ENCODE assay signal across 8 cellular contexts in genomic region chr2:131672471-131673399, GRCh38.
DNase-seq lines count a peak whose midpoint lies in the region; ATAC-seq, FAIRE-seq and TF ChIP-seq lines count a peak whose summit lies in the region.
"Not testable (repeated sequence)": the region's sequence is repeated elsewhere in the genome, so short reads cannot be mapped to it uniquely, and the experiment has no call there.

No MANE protein-coding gene starts in this region.

- not testable (repeated sequence) for H3K4me1 Mint-ChIP-seq in activated CD8-positive, alpha-beta memory T cell treated with anti-CD3 and anti-CD28 coated beads, Interleukin-2, amount 10 ng/mL, durations not matched to agents 7 days and 5 days; endodermal cell

- not testable (repeated sequence) for H3K79me1 ChIP-seq in mesenchymal stem cell (replicated peaks; ENCODE audit: low read length, poor library complexity, severe bottlenecking)

- not testable (repeated sequence) for H2BK5ac ChIP-seq in mesenchymal stem cell (ENCODE audit: low read depth, low read length, poor library complexity, severe bottlenecking)

- not testable (repeated sequence) for H3K27ac Mint-ChIP-seq in activated CD8-positive, alpha-beta memory T cell treated with anti-CD3 and anti-CD28 coated beads, Interleukin-2, amount 10 ng/mL, durations not matched to agents 7 days and 5 days; endodermal cell

- not testable (repeated sequence) for H2BK15ac ChIP-seq in mesenchymal stem cell (ENCODE audit: low read depth, poor library complexity, severe bottlenecking)

- H3K9me3 Mint-ChIP-seq in activated CD8-positive, alpha-beta memory T cell treated with anti-CD3 and anti-CD28 coated beads, Interleukin-2, amount 10 ng/mL, durations not matched to agents 7 days and 5 days (ENCODE audit: low read depth) = not testable (repeated sequence)
- H3K9me3 Mint-ChIP-seq in endodermal cell = peaks cover 15% of the 10 kb centered on the region

- H2BK120ac ChIP-seq in mesenchymal stem cell (ENCODE audit: low read depth, low read length) = peak overlapping the region; percentile 34

- peaks cover 32% of the 10 kb centered on the region for H3K27me3 Mint-ChIP-seq in activated CD8-positive, alpha-beta memory T cell treated with anti-CD3 and anti-CD28 coated beads, Interleukin-2, amount 10 ng/mL, durations not matched to agents 7 days and 5 days
- peaks cover 76% of the 10 kb centered on the region for H3K27me3 Mint-ChIP-seq in endodermal cell (ENCODE audit: insufficient read depth)

- H3K36me3 Mint-ChIP-seq in activated CD8-positive, alpha-beta memory T cell treated with anti-CD3 and anti-CD28 coated beads, Interleukin-2, amount 10 ng/mL, durations not matched to agents 7 days and 5 days; endodermal cell (ENCODE audit: low read depth): not testable (repeated sequence)

- H3K9me3 ChIP-seq in endodermal cell (ENCODE audit: control insufficient read depth, low read length) = peaks cover 16% of the 10 kb centered on the region
- H3K9me3 ChIP-seq in mesenchymal stem cell (ENCODE audit: control insufficient read depth, low read length) = not testable (repeated sequence)

- H4K91ac ChIP-seq in mesenchymal stem cell (ENCODE audit: low read length) = not testable (repeated sequence)

- peak overlapping the region in 1 of 2 experiments; percentile 77 for H2BK12ac ChIP-seq in mesenchymal stem cell (ENCODE audit: low read length in 2 of 2)

- peak overlapping the region; percentile 78 for H2AFZ ChIP-seq in mesenchymal stem cell (ENCODE audit: low read depth, low read length)

- peak overlapping the region; percentile 20 for H3K4me3 Mint-ChIP-seq in activated CD8-positive, alpha-beta memory T cell treated with anti-CD3 and anti-CD28 coated beads, Interleukin-2, amount 10 ng/mL, durations not matched to agents 7 days and 5 days
- peak overlapping the region; percentile 50 for H3K4me3 Mint-ChIP-seq in endodermal cell

- H4K8ac ChIP-seq in mesenchymal stem cell (ENCODE audit: low read length) = not testable (repeated sequence)

- H3K4me3 ChIP-seq in endodermal cell (ENCODE audit: low read length) (peak overlapping the region; percentile 66), mesenchymal stem cell (ENCODE audit: insufficient read depth in 1 of 2, low read depth in 1 of 2, low read length in 2 of 2) (peak overlapping the region in 1 of 2 experiments; percentile 72)

- H3K9ac ChIP-seq in endodermal cell (ENCODE audit: extremely low read depth, low read length, poor library complexity, severe bottlenecking) = not testable (repeated sequence)
- peak overlapping the region; percentile 38 for H3K9ac ChIP-seq in mesenchymal stem cell (ENCODE audit: low read length)

- H3K36me3 ChIP-seq in endodermal cell (ENCODE audit: control insufficient read depth, insufficient read depth, low read length); mesenchymal stem cell (ENCODE audit: control insufficient read depth in 1 of 2, insufficient read depth in 2 of 2, low read depth in 1 of 2, low read length in 2 of 2): not testable (repeated sequence)

- peak overlapping the region; percentile 37 to 43 for H3K18ac ChIP-seq in mesenchymal stem cell (ENCODE audit: low read depth in 1 of 2, low read length in 2 of 2)

- CTCF ChIA-PET in activated CD8-positive, alpha-beta memory T cell treated with anti-CD3 and anti-CD28 coated beads, Interleukin-2, amount 10 ng/mL, durations not matched to agents 7 days and 5 days (lab: Charles Lee) = interaction anchor here (0.8 to 3.4 kb wide), 15 partner anchors 9 to 519 kb away, joined by 3 to 53 read pairs (median 5); partner anchors contain the start of gene MZT2A

- ATAC-seq in GM21526 (IDR thresholded peaks at IDR 0.05; ENCODE audit: low FRiP score, unreplicated experiment) = peak; percentile 89
- ATAC-seq in HG03571 (IDR thresholded peaks at IDR 0.05; ENCODE audit: unreplicated experiment) = peak; percentile 82
- peak; percentile 92 for ATAC-seq in activated CD8-positive, alpha-beta memory T cell treated with anti-CD3 and anti-CD28 coated beads, Interleukin-2, amount 10 ng/mL, durations not matched to agents 7 days and 5 days

- not testable (repeated sequence) for H3K14ac ChIP-seq in mesenchymal stem cell (ENCODE audit: low read length in 2 of 2)

- 20 to 42% methylated on average over 15 to 38 of the region's 38 CpGs for WGBS in endodermal cell (ENCODE audit: insufficient coverage in 1 of 2, insufficient read length in 1 of 2), 2 experiments
- WGBS in mesenchymal stem cell = 15% methylated on average over 36 of the region's 38 CpGs

- not testable (repeated sequence) for FAIRE-seq in D721Med (lab: Jason Lieb, UNC)

- H3K4me1 ChIP-seq in endodermal cell (ENCODE audit: control insufficient read depth, insufficient read depth, low read length) = not testable (repeated sequence)
- H3K4me1 ChIP-seq in mesenchymal stem cell (ENCODE audit: control insufficient read depth, insufficient read depth, low read depth, low read length) = peaks cover 25% of the 10 kb centered on the region

- not testable (repeated sequence) for H2AK5ac ChIP-seq in mesenchymal stem cell (ENCODE audit: low read length, severe bottlenecking)

- peak overlapping the region; percentile 39 for H3K4me2 ChIP-seq in mesenchymal stem cell (ENCODE audit: low read length, poor library complexity, severe bottlenecking)

- TF ChIP-seq CTCF in D721Med (IDR thresholded peaks at IDR 0.05; ENCODE audit: insufficient read depth, missing control alignments) (peak; percentile 38), endodermal cell (conservative IDR thresholded peaks at IDR 0.05) (peak; percentile 77)

- not testable (repeated sequence) for H3K27ac ChIP-seq in endodermal cell (ENCODE audit: low read depth, low read length); mesenchymal stem cell (ENCODE audit: low read length, poor library complexity, severe bottlenecking)

- not testable (repeated sequence) for DNase-seq in D721Med (ENCODE audit: insufficient read length, low spot score)
- DNase-seq in NCI-H774 (lab: John Stamatoyannopoulos, UW) (peak; percentile 45), endodermal cell (peak; percentile 88), mesenchymal stem cell (peak; percentile 37)
- peak; percentile 71 for DNase-seq in activated CD8-positive, alpha-beta memory T cell treated with anti-CD3 and anti-CD28 coated beads, Interleukin-2, amount 10 ng/mL, durations not matched to agents 7 days and 5 days
- DNase-seq in stimulated activated CD8-positive, alpha-beta memory T cell treated with anti-CD3 and anti-CD28 coated beads, Interleukin-15, amount 100 ng/mL, for 48 hours (ENCODE audit: low read depth in 2 of 2) = peak; percentile 7 to 41

- peaks cover 40% of the 10 kb centered on the region for H3K27me3 ChIP-seq in endodermal cell (ENCODE audit: control insufficient read depth, insufficient read depth, low read length, poor library complexity, severe bottlenecking)
- H3K27me3 ChIP-seq in mesenchymal stem cell (ENCODE audit: control insufficient read depth in 1 of 2, insufficient read depth in 1 of 2, low read length in 2 of 2) = not testable (repeated sequence)

- H3K4ac ChIP-seq in mesenchymal stem cell (ENCODE audit: low read depth in 1 of 2, low read length in 2 of 2) = not testable (repeated sequence)

- not testable (repeated sequence) for H3K23ac ChIP-seq in mesenchymal stem cell (ENCODE audit: low read length in 2 of 2)
